ENCODE assay signal across 8 cellular contexts in the genomic region with DNA sequence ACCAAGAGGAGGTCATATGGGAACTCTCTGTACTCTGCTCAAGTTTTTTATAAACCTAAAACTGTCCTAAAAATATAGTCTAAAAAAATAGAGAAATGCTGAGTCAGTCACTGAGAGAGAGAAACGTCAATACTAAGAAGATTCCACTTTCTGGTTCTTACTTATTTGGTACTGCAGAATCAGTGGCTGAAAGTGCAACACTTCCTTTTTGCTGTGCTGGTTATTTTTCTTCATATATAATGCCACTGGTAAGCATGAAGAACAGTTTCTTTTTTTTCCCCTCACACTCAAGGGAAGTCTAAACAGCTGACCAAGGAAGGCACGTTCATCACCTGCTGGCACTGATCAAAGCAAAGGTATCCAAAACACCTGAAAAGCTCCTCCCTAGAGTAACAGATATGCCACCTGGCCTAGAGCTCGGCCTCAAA. TPM values are rescaled to one million over a fixed set of nuclear protein-coding genes. Genes with fewer than 3 reads are reported as not detected.
DNase-seq lines count a peak whose midpoint lies in the region; ATAC-seq and TF ChIP-seq lines count a peak whose summit lies in the region.
"Had no signal": no experiment of that assay in that cellular context is flagged by ENCODE, and none has a peak within 500 bp of the region (broad histone marks: within the 10 kb centered on the region; RNA-seq: fewer than 3 reads in every experiment).

No MANE protein-coding gene starts in this region.

- no peaks in the 10 kb centered on the region for H3K27me3 Mint-ChIP-seq in T-helper 2 cell treated with Interferon-gamma antibody and Interleukin-4, amounts not matched to agents 5 μg/mL and 100 μg/mL, for 36 hours (ENCODE audit: low read depth)

- no peaks in the 10 kb centered on the region for H3K27me3 ChIP-seq in ascending aorta

- ATAC-seq in GM19035 (IDR thresholded peaks at IDR 0.05; ENCODE audit: unreplicated experiment), result peak; percentile 77
- ATAC-seq in HG02571 (IDR thresholded peaks at IDR 0.05; ENCODE audit: unreplicated experiment), result peak; percentile 79
- peak; percentile 75 for ATAC-seq in sciatic nerve

- TF ChIP-seq CTCF in ascending aorta (IDR thresholded peaks at IDR 0.05), result no peak

- intact Hi-C loops in sciatic nerve (cut with DNase I) (no loop called here), ascending aorta (cut with DNase I) (no loop called here)

- H3K4me1 Mint-ChIP-seq in T-helper 2 cell treated with Interferon-gamma antibody and Interleukin-4, amounts not matched to agents 5 μg/mL and 100 μg/mL, for 36 hours (ENCODE audit: low read depth), result peaks cover 16% of the 10 kb centered on the region

- H3K27ac Mint-ChIP-seq in T-helper 2 cell treated with Interferon-gamma antibody and Interleukin-4, amounts not matched to agents 5 μg/mL and 100 μg/mL, for 36 hours, result peak overlapping the region; percentile 60

- H3K4me3 Mint-ChIP-seq in T-helper 2 cell treated with Interferon-gamma antibody and Interleukin-4, amounts not matched to agents 5 μg/mL and 100 μg/mL, for 36 hours, result peak overlapping the region; percentile 39

- H3K4me1 ChIP-seq in ascending aorta, result peaks cover 0 to 7% of the 10 kb centered on the region in 2 donors

- no peak for DNase-seq in T-helper 2 cell treated with Interferon-gamma antibody and Interleukin-4, amounts not matched to agents 5 μg/mL and 100 μg/mL, for 36 hours (ENCODE audit: low spot score)
- DNase-seq in sciatic nerve (ENCODE audit: low spot score), result no peak
- no peak for DNase-seq in ascending aorta (ENCODE audit: low spot score in 2 of 2)
- DNase-seq in cortex of kidney (lab: John Stamatoyannopoulos, UW), result no peak
- no peak for DNase-seq in DMS 273 (lab: John Stamatoyannopoulos, UW; ENCODE audit: unreplicated experiment)
- DNase-seq: NCI-H146 had no signal

- H3K27ac ChIP-seq in ascending aorta, result peak overlapping the region in 1 of 2 donors; percentile 27

- H3K9me3 Mint-ChIP-seq in T-helper 2 cell treated with Interferon-gamma antibody and Interleukin-4, amounts not matched to agents 5 μg/mL and 100 μg/mL, for 36 hours, result no peaks in the 10 kb centered on the region

- H3K4me3 ChIP-seq in ascending aorta, result no peak overlapping the region

- H3K9me3 ChIP-seq in ascending aorta, result no peaks in the 10 kb centered on the region

- peaks cover 0 to 8% of the 10 kb centered on the region in 2 donors for H3K36me3 ChIP-seq in ascending aorta

- no peaks in the 10 kb centered on the region for H3K36me3 Mint-ChIP-seq in T-helper 2 cell treated with Interferon-gamma antibody and Interleukin-4, amounts not matched to agents 5 μg/mL and 100 μg/mL, for 36 hours (ENCODE audit: low read depth)

RNA-seq across cellular contexts. Expression of a gene that starts 44.3 kb away (rescaled TPM):
- 32.3 TPM for total RNA-seq in sciatic nerve
- 27.2 TPM for total RNA-seq in ascending aorta
